Comparison of ENCODE assay signal across 1 cellular context in the genomic region with DNA sequence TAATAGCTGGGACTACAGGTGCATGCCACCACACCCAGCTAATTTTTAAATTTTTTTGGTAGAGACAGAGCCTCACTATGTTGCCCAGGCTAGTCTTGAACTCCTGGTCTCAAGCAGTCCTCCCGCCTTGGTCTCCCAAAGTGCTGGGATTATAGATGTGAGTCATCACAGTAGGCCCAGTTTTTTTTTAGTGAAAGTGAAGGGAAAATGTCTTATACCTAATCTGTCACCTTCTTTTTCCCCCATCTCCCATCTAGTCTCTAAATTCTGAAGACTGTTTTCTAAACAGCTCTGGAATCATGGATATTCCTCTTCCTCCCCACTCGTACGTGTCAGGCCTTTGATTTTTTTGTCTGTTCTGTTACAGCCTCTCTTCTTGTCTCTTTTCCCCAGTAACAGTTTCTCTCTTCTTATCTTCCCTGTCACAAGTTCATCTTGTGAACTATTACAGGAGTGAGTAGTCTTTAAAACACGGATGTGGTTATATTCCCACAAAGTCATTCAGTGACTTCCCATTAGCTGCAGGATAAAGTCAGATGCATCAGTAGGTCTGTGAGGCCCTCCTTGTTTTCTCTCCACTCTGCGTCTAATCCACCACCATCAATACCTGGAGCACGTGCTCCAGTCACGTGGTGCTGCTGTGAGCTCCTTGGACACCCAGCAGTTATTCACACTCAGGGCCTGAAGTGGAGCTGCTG.
A peak's percentile ranks its signal among the peaks of the same experiment; 100 is the strongest.
TF ChIP-seq lines count a peak whose summit lies in the region.

No MANE protein-coding gene starts in this region.

TF ChIP-seq in K562, 482 proteins besides CTCF, POLR2A, EP300 and RAD21 (continued from another document and continues in another):
- TF ChIP-seq, protein P1, sequence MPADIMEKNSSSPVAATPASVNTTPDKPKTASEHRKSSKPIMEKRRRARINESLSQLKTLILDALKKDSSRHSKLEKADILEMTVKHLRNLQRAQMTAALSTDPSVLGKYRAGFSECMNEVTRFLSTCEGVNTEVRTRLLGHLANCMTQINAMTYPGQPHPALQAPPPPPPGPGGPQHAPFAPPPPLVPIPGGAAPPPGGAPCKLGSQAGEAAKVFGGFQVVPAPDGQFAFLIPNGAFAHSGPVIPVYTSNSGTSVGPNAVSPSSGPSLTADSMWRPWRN (IDR thresholded peaks at IDR 0.05; ENCODE audit: low read depth), result peak; percentile 18; the same call in 1 of the 2 replicates
- TF ChIP-seq NBN (IDR thresholded peaks at IDR 0.05; ENCODE audit: low read depth) (0 out of 2 replicates have a peak, but pooled peaks have one; percentile 47), GABPB1 (CRISPR knock-in tag; IDR thresholded peaks at IDR 0.05) (peak; percentile 55; the same call in 1 of the 2 replicates), CREB1 (IDR thresholded peaks at IDR 0.05) (no peak), CREB1 (CRISPR knock-in tag; IDR thresholded peaks at IDR 0.05) (0 out of 2 replicates have a peak, but pooled peaks have one; percentile 18), ZNF444 (CRISPR knock-in tag; IDR thresholded peaks at IDR 0.05) (no peak), NCOR1 (IDR thresholded peaks at IDR 0.05) (peak; percentile 63), FOXJ2 (tag; IDR thresholded peaks at IDR 0.05) (0 out of 2 replicates have a peak, but pooled peaks have one; percentile 25), SOX6 (IDR thresholded peaks at IDR 0.05) (0 out of 2 replicates have a peak, but pooled peaks have one; percentile 39), EWSR1 (IDR thresholded peaks at IDR 0.05; ENCODE audit: borderline replicate concordance, low read depth, partially characterized antibody) (no peak), SMAD4 (CRISPR knock-in tag; conservative IDR thresholded peaks at IDR 0.05) (peak; percentile 44; the same call in 1 of the 2 replicates), JUND (IDR thresholded peaks at IDR 0.05; ENCODE audit: borderline replicate concordance, low read depth, low read length) (peak; percentile 39; the same call in 1 of the 2 replicates), JUND (tag; IDR thresholded peaks at IDR 0.05; ENCODE audit: borderline replicate concordance, low read depth, low read length) (peak; percentile 18; the same call in 1 of the 3 replicates), NFIC (IDR thresholded peaks at IDR 0.05) (no peak), TEAD4 (IDR thresholded peaks at IDR 0.05; ENCODE audit: low read length) (peak; percentile 65; the same call in 1 of the 2 replicates), TEAD4 (CRISPR knock-in tag; IDR thresholded peaks at IDR 0.05; ENCODE audit: borderline replicate concordance) (no peak), KDM1A (IDR thresholded peaks at IDR 0.05) (peak; percentile 57 to 65; a peak in 3 of 4 replicates), NFE2 (IDR thresholded peaks at IDR 0.05; ENCODE audit: low read depth) (peak; percentile 41; the same call in 1 of the 2 replicates), RAD51 (IDR thresholded peaks at IDR 0.05; ENCODE audit: borderline replicate concordance, low read depth) (peak; percentile 90), ESRRA (IDR thresholded peaks at IDR 0.05; ENCODE audit: borderline replicate concordance, low read depth) (peak; percentile 63; the same call in 1 of the 2 replicates), RFX5 (IDR thresholded peaks at IDR 0.05; ENCODE audit: low read depth, low read length) (no peak), YBX1 (IDR thresholded peaks at IDR 0.05) (no peak), ETV1 (tag; conservative IDR thresholded peaks at IDR 0.05; ENCODE audit: low read depth) (peak; percentile 67), HDAC1 (IDR thresholded peaks at IDR 0.05) (peak in 1 of 2 experiments; percentile 53; a peak in 1 of 4 replicates), ZNF175 (CRISPR knock-in tag; IDR thresholded peaks at IDR 0.05; ENCODE audit: low read depth) (no peak), TAL1 (IDR thresholded peaks at IDR 0.05) (peak; percentile 51), LARP7 (IDR thresholded peaks at IDR 0.05) (no peak), ZNF263 (CRISPR knock-in tag; IDR thresholded peaks at IDR 0.05; ENCODE audit: borderline replicate concordance) (peak; percentile 59), FOXA1 (IDR thresholded peaks at IDR 0.05; ENCODE audit: borderline replicate concordance) (no peak)
- TF ChIP-seq, protein P2, sequence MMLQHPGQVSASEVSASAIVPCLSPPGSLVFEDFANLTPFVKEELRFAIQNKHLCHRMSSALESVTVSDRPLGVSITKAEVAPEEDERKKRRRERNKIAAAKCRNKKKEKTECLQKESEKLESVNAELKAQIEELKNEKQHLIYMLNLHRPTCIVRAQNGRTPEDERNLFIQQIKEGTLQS (IDR thresholded peaks at IDR 0.05), result peak; percentile 67
- TF ChIP-seq, protein P2 (CRISPR knock-in tag; conservative IDR thresholded peaks at IDR 0.05), result no peak
- TF ChIP-seq, protein P3, sequence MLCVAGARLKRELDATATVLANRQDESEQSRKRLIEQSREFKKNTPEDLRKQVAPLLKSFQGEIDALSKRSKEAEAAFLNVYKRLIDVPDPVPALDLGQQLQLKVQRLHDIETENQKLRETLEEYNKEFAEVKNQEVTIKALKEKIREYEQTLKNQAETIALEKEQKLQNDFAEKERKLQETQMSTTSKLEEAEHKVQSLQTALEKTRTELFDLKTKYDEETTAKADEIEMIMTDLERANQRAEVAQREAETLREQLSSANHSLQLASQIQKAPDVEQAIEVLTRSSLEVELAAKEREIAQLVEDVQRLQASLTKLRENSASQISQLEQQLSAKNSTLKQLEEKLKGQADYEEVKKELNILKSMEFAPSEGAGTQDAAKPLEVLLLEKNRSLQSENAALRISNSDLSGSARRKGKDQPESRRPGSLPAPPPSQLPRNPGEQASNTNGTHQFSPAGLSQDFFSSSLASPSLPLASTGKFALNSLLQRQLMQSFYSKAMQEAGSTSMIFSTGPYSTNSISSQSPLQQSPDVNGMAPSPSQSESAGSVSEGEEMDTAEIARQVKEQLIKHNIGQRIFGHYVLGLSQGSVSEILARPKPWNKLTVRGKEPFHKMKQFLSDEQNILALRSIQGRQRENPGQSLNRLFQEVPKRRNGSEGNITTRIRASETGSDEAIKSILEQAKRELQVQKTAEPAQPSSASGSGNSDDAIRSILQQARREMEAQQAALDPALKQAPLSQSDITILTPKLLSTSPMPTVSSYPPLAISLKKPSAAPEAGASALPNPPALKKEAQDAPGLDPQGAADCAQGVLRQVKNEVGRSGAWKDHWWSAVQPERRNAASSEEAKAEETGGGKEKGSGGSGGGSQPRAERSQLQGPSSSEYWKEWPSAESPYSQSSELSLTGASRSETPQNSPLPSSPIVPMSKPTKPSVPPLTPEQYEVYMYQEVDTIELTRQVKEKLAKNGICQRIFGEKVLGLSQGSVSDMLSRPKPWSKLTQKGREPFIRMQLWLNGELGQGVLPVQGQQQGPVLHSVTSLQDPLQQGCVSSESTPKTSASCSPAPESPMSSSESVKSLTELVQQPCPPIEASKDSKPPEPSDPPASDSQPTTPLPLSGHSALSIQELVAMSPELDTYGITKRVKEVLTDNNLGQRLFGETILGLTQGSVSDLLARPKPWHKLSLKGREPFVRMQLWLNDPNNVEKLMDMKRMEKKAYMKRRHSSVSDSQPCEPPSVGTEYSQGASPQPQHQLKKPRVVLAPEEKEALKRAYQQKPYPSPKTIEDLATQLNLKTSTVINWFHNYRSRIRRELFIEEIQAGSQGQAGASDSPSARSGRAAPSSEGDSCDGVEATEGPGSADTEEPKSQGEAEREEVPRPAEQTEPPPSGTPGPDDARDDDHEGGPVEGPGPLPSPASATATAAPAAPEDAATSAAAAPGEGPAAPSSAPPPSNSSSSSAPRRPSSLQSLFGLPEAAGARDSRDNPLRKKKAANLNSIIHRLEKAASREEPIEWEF (CRISPR knock-in tag; IDR thresholded peaks at IDR 0.05), result no peak
- TF ChIP-seq, protein P4, sequence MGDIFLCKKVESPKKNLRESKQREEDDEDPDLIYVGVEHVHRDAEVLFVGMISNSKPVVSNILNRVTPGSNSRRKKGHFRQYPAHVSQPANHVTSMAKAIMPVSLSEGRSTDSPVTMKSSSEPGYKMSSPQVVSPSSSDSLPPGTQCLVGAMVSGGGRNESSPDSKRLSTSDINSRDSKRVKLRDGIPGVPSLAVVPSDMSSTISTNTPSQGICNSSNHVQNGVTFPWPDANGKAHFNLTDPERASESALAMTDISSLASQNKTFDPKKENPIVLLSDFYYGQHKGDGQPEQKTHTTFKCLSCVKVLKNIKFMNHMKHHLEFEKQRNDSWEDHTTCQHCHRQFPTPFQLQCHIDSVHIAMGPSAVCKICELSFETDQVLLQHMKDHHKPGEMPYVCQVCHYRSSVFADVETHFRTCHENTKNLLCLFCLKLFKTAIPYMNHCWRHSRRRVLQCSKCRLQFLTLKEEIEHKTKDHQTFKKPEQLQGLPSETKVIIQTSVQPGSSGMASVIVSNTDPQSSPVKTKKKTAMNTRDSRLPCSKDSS (IDR thresholded peaks at IDR 0.05; ENCODE audit: low read depth, partially characterized antibody), result no peak
- TF ChIP-seq, protein P5, sequence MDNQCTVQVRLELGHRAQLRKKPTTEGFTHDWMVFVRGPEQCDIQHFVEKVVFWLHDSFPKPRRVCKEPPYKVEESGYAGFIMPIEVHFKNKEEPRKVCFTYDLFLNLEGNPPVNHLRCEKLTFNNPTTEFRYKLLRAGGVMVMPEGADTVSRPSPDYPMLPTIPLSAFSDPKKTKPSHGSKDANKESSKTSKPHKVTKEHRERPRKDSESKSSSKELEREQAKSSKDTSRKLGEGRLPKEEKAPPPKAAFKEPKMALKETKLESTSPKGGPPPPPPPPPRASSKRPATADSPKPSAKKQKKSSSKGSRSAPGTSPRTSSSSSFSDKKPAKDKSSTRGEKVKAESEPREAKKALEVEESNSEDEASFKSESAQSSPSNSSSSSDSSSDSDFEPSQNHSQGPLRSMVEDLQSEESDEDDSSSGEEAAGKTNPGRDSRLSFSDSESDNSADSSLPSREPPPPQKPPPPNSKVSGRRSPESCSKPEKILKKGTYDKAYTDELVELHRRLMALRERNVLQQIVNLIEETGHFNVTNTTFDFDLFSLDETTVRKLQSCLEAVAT (IDR thresholded peaks at IDR 0.05), result peak in 1 of 2 experiments; percentile 53; a peak in 1 of 4 replicates
- TF ChIP-seq, protein P6, sequence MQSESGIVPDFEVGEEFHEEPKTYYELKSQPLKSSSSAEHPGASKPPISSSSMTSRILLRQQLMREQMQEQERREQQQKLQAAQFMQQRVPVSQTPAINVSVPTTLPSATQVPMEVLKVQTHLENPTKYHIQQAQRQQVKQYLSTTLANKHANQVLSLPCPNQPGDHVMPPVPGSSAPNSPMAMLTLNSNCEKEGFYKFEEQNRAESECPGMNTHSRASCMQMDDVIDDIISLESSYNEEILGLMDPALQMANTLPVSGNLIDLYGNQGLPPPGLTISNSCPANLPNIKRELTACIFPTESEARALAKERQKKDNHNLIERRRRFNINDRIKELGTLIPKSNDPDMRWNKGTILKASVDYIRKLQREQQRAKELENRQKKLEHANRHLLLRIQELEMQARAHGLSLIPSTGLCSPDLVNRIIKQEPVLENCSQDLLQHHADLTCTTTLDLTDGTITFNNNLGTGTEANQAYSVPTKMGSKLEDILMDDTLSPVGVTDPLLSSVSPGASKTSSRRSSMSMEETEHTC (IDR thresholded peaks at IDR 0.05), result peak; percentile 11; the same call in 1 of the 2 replicates
- TF ChIP-seq, protein P7, sequence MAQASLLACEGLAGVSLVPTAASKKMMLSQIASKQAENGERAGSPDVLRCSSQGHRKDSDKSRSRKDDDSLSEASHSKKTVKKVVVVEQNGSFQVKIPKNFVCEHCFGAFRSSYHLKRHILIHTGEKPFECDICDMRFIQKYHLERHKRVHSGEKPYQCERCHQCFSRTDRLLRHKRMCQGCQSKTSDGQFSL (CRISPR knock-in tag; IDR thresholded peaks at IDR 0.05), result no peak
- TF ChIP-seq, protein P7 (tag; IDR thresholded peaks at IDR 0.05), result no peak
- TF ChIP-seq, protein P8, sequence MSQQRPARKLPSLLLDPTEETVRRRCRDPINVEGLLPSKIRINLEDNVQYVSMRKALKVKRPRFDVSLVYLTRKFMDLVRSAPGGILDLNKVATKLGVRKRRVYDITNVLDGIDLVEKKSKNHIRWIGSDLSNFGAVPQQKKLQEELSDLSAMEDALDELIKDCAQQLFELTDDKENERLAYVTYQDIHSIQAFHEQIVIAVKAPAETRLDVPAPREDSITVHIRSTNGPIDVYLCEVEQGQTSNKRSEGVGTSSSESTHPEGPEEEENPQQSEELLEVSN (IDR thresholded peaks at IDR 0.05; ENCODE audit: borderline replicate concordance in 1 of 2, extremely low read depth in 1 of 2, insufficient read depth in 1 of 2, insufficient read length in 1 of 2, low read depth in 1 of 2, low read length in 1 of 2, poor library complexity in 1 of 2, severe bottlenecking in 1 of 2), result peak in 1 of 2 experiments; percentile 42
- TF ChIP-seq, protein P9, sequence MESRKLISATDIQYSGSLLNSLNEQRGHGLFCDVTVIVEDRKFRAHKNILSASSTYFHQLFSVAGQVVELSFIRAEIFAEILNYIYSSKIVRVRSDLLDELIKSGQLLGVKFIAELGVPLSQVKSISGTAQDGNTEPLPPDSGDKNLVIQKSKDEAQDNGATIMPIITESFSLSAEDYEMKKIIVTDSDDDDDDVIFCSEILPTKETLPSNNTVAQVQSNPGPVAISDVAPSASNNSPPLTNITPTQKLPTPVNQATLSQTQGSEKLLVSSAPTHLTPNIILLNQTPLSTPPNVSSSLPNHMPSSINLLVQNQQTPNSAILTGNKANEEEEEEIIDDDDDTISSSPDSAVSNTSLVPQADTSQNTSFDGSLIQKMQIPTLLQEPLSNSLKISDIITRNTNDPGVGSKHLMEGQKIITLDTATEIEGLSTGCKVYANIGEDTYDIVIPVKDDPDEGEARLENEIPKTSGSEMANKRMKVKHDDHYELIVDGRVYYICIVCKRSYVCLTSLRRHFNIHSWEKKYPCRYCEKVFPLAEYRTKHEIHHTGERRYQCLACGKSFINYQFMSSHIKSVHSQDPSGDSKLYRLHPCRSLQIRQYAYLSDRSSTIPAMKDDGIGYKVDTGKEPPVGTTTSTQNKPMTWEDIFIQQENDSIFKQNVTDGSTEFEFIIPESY (CRISPR knock-in tag; IDR thresholded peaks at IDR 0.05), result peak; percentile 24; the same call in 1 of the 2 replicates
- TF ChIP-seq, protein P10, sequence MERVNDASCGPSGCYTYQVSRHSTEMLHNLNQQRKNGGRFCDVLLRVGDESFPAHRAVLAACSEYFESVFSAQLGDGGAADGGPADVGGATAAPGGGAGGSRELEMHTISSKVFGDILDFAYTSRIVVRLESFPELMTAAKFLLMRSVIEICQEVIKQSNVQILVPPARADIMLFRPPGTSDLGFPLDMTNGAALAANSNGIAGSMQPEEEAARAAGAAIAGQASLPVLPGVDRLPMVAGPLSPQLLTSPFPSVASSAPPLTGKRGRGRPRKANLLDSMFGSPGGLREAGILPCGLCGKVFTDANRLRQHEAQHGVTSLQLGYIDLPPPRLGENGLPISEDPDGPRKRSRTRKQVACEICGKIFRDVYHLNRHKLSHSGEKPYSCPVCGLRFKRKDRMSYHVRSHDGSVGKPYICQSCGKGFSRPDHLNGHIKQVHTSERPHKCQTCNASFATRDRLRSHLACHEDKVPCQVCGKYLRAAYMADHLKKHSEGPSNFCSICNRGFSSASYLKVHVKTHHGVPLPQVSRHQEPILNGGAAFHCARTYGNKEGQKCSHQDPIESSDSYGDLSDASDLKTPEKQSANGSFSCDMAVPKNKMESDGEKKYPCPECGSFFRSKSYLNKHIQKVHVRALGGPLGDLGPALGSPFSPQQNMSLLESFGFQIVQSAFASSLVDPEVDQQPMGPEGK (CRISPR knock-in tag; IDR thresholded peaks at IDR 0.05; ENCODE audit: borderline replicate concordance), result no peak
- TF ChIP-seq, protein P11, sequence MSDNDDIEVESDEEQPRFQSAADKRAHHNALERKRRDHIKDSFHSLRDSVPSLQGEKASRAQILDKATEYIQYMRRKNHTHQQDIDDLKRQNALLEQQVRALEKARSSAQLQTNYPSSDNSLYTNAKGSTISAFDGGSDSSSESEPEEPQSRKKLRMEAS (CRISPR knock-in tag; IDR thresholded peaks at IDR 0.05), result peak; percentile 95
